Comparison of ENCODE assay signal across 17 cellular contexts in the genomic region with DNA sequence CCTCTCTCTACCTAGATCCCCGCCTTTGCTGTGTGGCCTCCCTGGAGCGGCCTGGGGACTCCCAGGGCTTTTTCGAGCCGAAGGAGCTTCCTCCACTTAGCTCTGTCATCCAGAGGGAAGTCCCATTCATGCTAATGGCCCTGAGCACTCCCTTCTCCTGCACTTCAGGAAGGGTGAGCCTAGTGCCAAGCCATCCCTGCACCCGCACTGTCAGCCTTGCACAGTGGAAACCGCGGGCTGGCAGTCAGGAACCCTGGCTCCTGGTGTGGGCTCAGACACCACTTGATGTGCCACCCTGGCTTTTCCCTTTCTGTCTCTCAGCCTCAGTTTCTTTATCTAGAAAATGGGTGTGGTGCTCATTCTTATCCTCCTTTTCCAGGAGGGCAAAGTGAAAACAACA.
DNase-seq lines count a peak whose midpoint lies in the region; ATAC-seq and TF ChIP-seq lines count a peak whose summit lies in the region.
"Had no signal": no experiment of that assay in that cellular context is flagged by ENCODE, and none has a peak within 500 bp of the region (broad histone marks: within the 10 kb centered on the region; RNA-seq: fewer than 3 reads in every experiment).

No MANE protein-coding gene starts in this region.

- ATAC-seq in right cardiac atrium (no peak), heart right ventricle (no peak), gastrocnemius medialis (no peak)
- ATAC-seq: A549; CD8-positive, alpha-beta T cell had no signal

- no peak overlapping the region for H3K18ac ChIP-seq in trophoblast cell (ENCODE audit: low read length)

- H3K27me3 ChIP-seq in right cardiac atrium (ENCODE audit: control insufficient read depth, insufficient read depth): no peaks in the 10 kb centered on the region
- H3K27me3 ChIP-seq in heart right ventricle: no peaks in the 10 kb centered on the region
- no peaks in the 10 kb centered on the region for H3K27me3 ChIP-seq in trophoblast cell (ENCODE audit: insufficient read depth, low read length)
- no peaks in the 10 kb centered on the region for H3K27me3 ChIP-seq in gastrocnemius medialis
- H3K27me3 ChIP-seq: BLaER1 treated with 17β-estradiol and CSF1 and Interleukin-3, amounts not matched to agents 10 nM and 100 nM had no signal

- H3K79me2 ChIP-seq in trophoblast cell (ENCODE audit: control insufficient read depth, insufficient read depth, low read length, poor library complexity): no peaks in the 10 kb centered on the region

- no peaks in the 10 kb centered on the region for H3K4me1 ChIP-seq in right cardiac atrium (ENCODE audit: control insufficient read depth, insufficient read depth, low read length)
- peaks cover under 1 to 48% (median 30%) of the 10 kb centered on the region in 9 donors for H3K4me1 ChIP-seq in heart right ventricle
- no peaks in the 10 kb centered on the region for H3K4me1 ChIP-seq in trophoblast cell (ENCODE audit: control insufficient read depth in 1 of 2, insufficient read depth in 2 of 2, low read length in 2 of 2)
- peaks cover 0 to 4% of the 10 kb centered on the region in 2 donors for H3K4me1 ChIP-seq in gastrocnemius medialis

- DNase-seq in right cardiac atrium: peak in 2 of 3 donors; percentile 22 to 44
- DNase-seq in heart right ventricle: no peak
- no peak for DNase-seq in RWPE1 (ENCODE audit: low spot score)
- no peak for DNase-seq in trophoblast cell
- no peak for DNase-seq in NCI-H187 (lab: John Stamatoyannopoulos, UW)
- no peak for DNase-seq in gastrocnemius medialis
- DNase-seq: AML-193; Caco-2; Calu3; CD4-positive, alpha-beta T cell; CD8-positive, alpha-beta T cell; DMS79 treated with DMSO at 0.1 percent for 48 hours; GF-D8 had no signal

- H2AK5ac ChIP-seq in trophoblast cell (ENCODE audit: low read length): no peak overlapping the region

- H3K9me3 ChIP-seq in right cardiac atrium (ENCODE audit: control insufficient read depth, low read length) (no peaks in the 10 kb centered on the region), heart right ventricle (no peaks in the 10 kb centered on the region), trophoblast cell (ENCODE audit: insufficient read depth, low read depth, low read length) (no peaks in the 10 kb centered on the region), gastrocnemius medialis (no peaks in the 10 kb centered on the region)
- H3K9me3 ChIP-seq: A549; BLaER1 treated with 17β-estradiol and CSF1 and Interleukin-3, amounts not matched to agents 10 nM and 100 nM; Caco-2 had no signal

- no peak overlapping the region for H3K9ac ChIP-seq in trophoblast cell (ENCODE audit: low read length)
- H3K9ac ChIP-seq: BLaER1 treated with 17β-estradiol and CSF1 and Interleukin-3, amounts not matched to agents 10 nM and 100 nM had no signal

- H3K36me3 ChIP-seq in heart right ventricle (peaks cover 0 to 71% (median 32%) of the 10 kb centered on the region in 9 donors), trophoblast cell (ENCODE audit: control insufficient read depth in 1 of 2, insufficient read depth in 2 of 2, low read length in 2 of 2) (peaks cover 51 to 57% of the 10 kb centered on the region in 2 experiments), gastrocnemius medialis (peaks cover 0 to 24% of the 10 kb centered on the region in 2 donors)

- H3K4ac ChIP-seq in trophoblast cell (ENCODE audit: low read depth, low read length): no peak overlapping the region

- H4K91ac ChIP-seq in trophoblast cell (ENCODE audit: low read depth, low read length): no peak overlapping the region

- TF ChIP-seq CTCF in heart right ventricle (IDR thresholded peaks at IDR 0.05) (no peak), RWPE1 (conservative IDR thresholded peaks at IDR 0.05; ENCODE audit: low read depth) (no peak), gastrocnemius medialis (IDR thresholded peaks at IDR 0.05 in 4 of 5, conservative IDR thresholded peaks at IDR 0.05 in 1 of 5) (no peak)

- H3K4me2 ChIP-seq in trophoblast cell (ENCODE audit: low read length): no peak overlapping the region
- H3K4me2 ChIP-seq: A549 had no signal

- H4K12ac ChIP-seq in trophoblast cell (ENCODE audit: low read depth, low read length): no peak overlapping the region

- no peak overlapping the region for H2BK120ac ChIP-seq in trophoblast cell (ENCODE audit: insufficient read depth, low read length, poor library complexity)

- in situ Hi-C loops in gastrocnemius medialis (cut with MboI; ENCODE audit: low sequenced_read_pairs in 4 of 4): no loop called here

- H3K27ac ChIP-seq in right cardiac atrium (ENCODE audit: low read length) (no peak overlapping the region), heart right ventricle (no peak overlapping the region), RWPE1 (peak overlapping the region; percentile 14; the same call in 1 of the 2 replicates), trophoblast cell (ENCODE audit: low read depth, low read length) (no peak overlapping the region), gastrocnemius medialis (no peak overlapping the region)
- H3K27ac ChIP-seq: 22Rv1; A549; BLaER1 treated with 17β-estradiol and CSF1 and Interleukin-3, amounts not matched to agents 10 nM and 100 nM; C4-2B had no signal

- H2BK12ac ChIP-seq in trophoblast cell (ENCODE audit: low read length): no peak overlapping the region

- no peak for TF ChIP-seq POLR2A in gastrocnemius medialis (IDR thresholded peaks at IDR 0.05)

- no peak overlapping the region for H3K23ac ChIP-seq in trophoblast cell (ENCODE audit: low read length)

- POLR2A ChIA-PET in RWPE1 (lab: Yijun Ruan, JAX; ENCODE audit: low non-redundant PET): no interaction called here

- no peak overlapping the region for H4K8ac ChIP-seq in trophoblast cell (ENCODE audit: low read depth, low read length)

- H2AFZ ChIP-seq in trophoblast cell (ENCODE audit: insufficient read depth, low read length, poor library complexity): no peak overlapping the region

- WGBS in right cardiac atrium: 87% methylated on average over 7 of the region's 7 CpGs
- 82 to 85% methylated on average over 6 to 7 of the region's 7 CpGs for WGBS in heart right ventricle, 2 donors
- WGBS in trophoblast cell (ENCODE audit: extremely low coverage, insufficient coverage, insufficient read length): no CpG with 5 or more reads among the region's 7 CpGs

- CTCF ChIA-PET in RWPE1 (lab: Yijun Ruan, JAX): interaction anchor here (0.7 kb wide), 1 partner anchor 1253 kb away, joined by 3 read pairs; no protein-coding TSS in a partner anchor

- H3K4me3 ChIP-seq in right cardiac atrium (ENCODE audit: low read length) (no peak overlapping the region), heart right ventricle (no peak overlapping the region), trophoblast cell (ENCODE audit: low read depth, low read length) (peak overlapping the region; percentile 33), gastrocnemius medialis (no peak overlapping the region)
- H3K4me3 ChIP-seq: A549; BLaER1 treated with 17β-estradiol and CSF1 and Interleukin-3, amounts not matched to agents 10 nM and 100 nM had no signal

- H3K14ac ChIP-seq in trophoblast cell (ENCODE audit: low read length): no peak overlapping the region

- H2BK5ac ChIP-seq in trophoblast cell (ENCODE audit: low read depth, low read length, poor library complexity): no peak overlapping the region

- intact Hi-C loops in right cardiac atrium (cut with DNase I): no loop called here
- intact Hi-C loops in heart right ventricle (cut with DNase I): loop anchor here in 2 of 10 donors (10.0 kb wide), 1 partner anchor 986 kb away; no protein-coding TSS in a partner anchor
- intact Hi-C loops in gastrocnemius medialis (cut with DNase I; ENCODE audit: low total_unique reads): no loop called here

- no peaks in the 10 kb centered on the region for H3K79me1 ChIP-seq in trophoblast cell (ENCODE audit: low read length)

Comparison
In these comparisons a context has a peak if more than half of its experiments do, and no peak if none do; other contexts are left out.
1. DNase-seq: peak in right cardiac atrium (2 of 3); none in heart right ventricle (0 of 2), RWPE1 (single experiment), trophoblast cell (0 of 2), NCI-H187 (0 of 2) and gastrocnemius medialis (0 of 2).